9 cellular contexts compared by ENCODE assay signal in genomic region chr10:67306588-67307205, GRCh38.
DNase-seq lines count a peak whose midpoint lies in the region; ATAC-seq and TF ChIP-seq lines count a peak whose summit lies in the region.
"Had no signal": no experiment of that assay in that cellular context is flagged by ENCODE, and none has a peak within 500 bp of the region (broad histone marks: within the 10 kb centered on the region; RNA-seq: fewer than 3 reads in every experiment).

No MANE protein-coding gene starts in this region.

- intact Hi-C loops in activated CD8-positive, alpha-beta T cell treated with anti-CD3 and anti-CD28 coated beads for 36 hours (cut with micrococcal nuclease), result no loop called here
- intact Hi-C loops in thyroid gland (cut with DNase I), result no loop called here

- CTCF ChIA-PET in activated CD8-positive, alpha-beta T cell treated with anti-CD3 and anti-CD28 coated beads for 36 hours (lab: Charles Lee), result interaction anchor here (0.8 to 1.9 kb wide), 7 partner anchors 11 to 21 kb away, joined by 3 to 7 read pairs (median 3); no protein-coding TSS in a partner anchor
- CTCF ChIA-PET in activated CD8-positive, alpha-beta T cell treated with anti-CD3 and anti-CD28 coated beads, Interleukin-2, amount 10 ng/mL, durations not matched to agents 7 days and 5 days (lab: Charles Lee), result interaction anchor here (0.6 to 1.1 kb wide), 3 partner anchors 14 to 529 kb away, joined by 3 to 4 read pairs (median 3); no protein-coding TSS in a partner anchor

- no peaks in the 10 kb centered on the region for H3K4me1 Mint-ChIP-seq in activated CD8-positive, alpha-beta T cell treated with anti-CD3 and anti-CD28 coated beads for 36 hours (ENCODE audit: low read depth)
- H3K4me1 Mint-ChIP-seq in activated CD8-positive, alpha-beta T cell treated with anti-CD3 and anti-CD28 coated beads, Interleukin-2, amount 10 ng/mL, durations not matched to agents 7 days and 5 days (ENCODE audit: low read depth), result no peaks in the 10 kb centered on the region
- no peaks in the 10 kb centered on the region for H3K4me1 Mint-ChIP-seq in type B pancreatic cell (ENCODE audit: unreplicated experiment)
- H3K4me1 Mint-ChIP-seq in stimulated activated effector memory CD8-positive, alpha-beta T cell treated with anti-CD3 and anti-CD28 coated beads, Interleukin-12 subunit alpha, Interleukin-12 subunit beta, amount 100 ng/mL, for 72 hours, result no peaks in the 10 kb centered on the region
- H3K4me1 Mint-ChIP-seq: memory B cell had no signal

- no peak overlapping the region for H3K4me3 ChIP-seq in thyroid gland (replicated peaks in 1 of 3)

- peaks cover 3% of the 10 kb centered on the region for H3K9me3 Mint-ChIP-seq in activated CD8-positive, alpha-beta T cell treated with anti-CD3 and anti-CD28 coated beads for 36 hours
- H3K9me3 Mint-ChIP-seq in activated CD8-positive, alpha-beta T cell treated with anti-CD3 and anti-CD28 coated beads, Interleukin-2, amount 10 ng/mL, durations not matched to agents 7 days and 5 days (ENCODE audit: insufficient read depth), result no peaks in the 10 kb centered on the region
- H3K9me3 Mint-ChIP-seq in type B pancreatic cell, result peaks cover 9% of the 10 kb centered on the region
- peaks cover 9% of the 10 kb centered on the region for H3K9me3 Mint-ChIP-seq in stimulated activated effector memory CD8-positive, alpha-beta T cell treated with anti-CD3 and anti-CD28 coated beads, Interleukin-12 subunit alpha, Interleukin-12 subunit beta, amount 100 ng/mL, for 72 hours

- no peaks in the 10 kb centered on the region for H3K27me3 Mint-ChIP-seq in activated CD8-positive, alpha-beta T cell treated with anti-CD3 and anti-CD28 coated beads for 36 hours
- no peaks in the 10 kb centered on the region for H3K27me3 Mint-ChIP-seq in activated CD8-positive, alpha-beta T cell treated with anti-CD3 and anti-CD28 coated beads, Interleukin-2, amount 10 ng/mL, durations not matched to agents 7 days and 5 days (ENCODE audit: low read depth)
- no peaks in the 10 kb centered on the region for H3K27me3 Mint-ChIP-seq in type B pancreatic cell
- H3K27me3 Mint-ChIP-seq: memory B cell had no signal

- no peaks in the 10 kb centered on the region for H3K9me3 ChIP-seq in thyroid gland

- DNase-seq in activated CD8-positive, alpha-beta T cell treated with anti-CD3 and anti-CD28 coated beads for 36 hours, result no peak
- no peak for DNase-seq in activated CD8-positive, alpha-beta T cell treated with anti-CD3 and anti-CD28 coated beads, Interleukin-2, amount 10 ng/mL, durations not matched to agents 7 days and 5 days
- DNase-seq in NCI-H774 (lab: John Stamatoyannopoulos, UW) (peak; percentile 6), fibroblast of peridontal ligament (ENCODE audit: extremely low read depth) (peak; percentile 5), type B pancreatic cell (ENCODE audit: extremely low spot score, unreplicated experiment) (no peak), ecto neural progenitor cell (ENCODE audit: low spot score) (no peak), thyroid gland (no peak)
- no peak for DNase-seq in stimulated activated effector memory CD8-positive, alpha-beta T cell treated with anti-CD3 and anti-CD28 coated beads, Interleukin-12 subunit alpha, Interleukin-12 subunit beta, amount 100 ng/mL, for 72 hours (ENCODE audit: low spot score in 2 of 2)

- ATAC-seq in activated CD8-positive, alpha-beta T cell treated with anti-CD3 and anti-CD28 coated beads for 36 hours, result no peak
- ATAC-seq in activated CD8-positive, alpha-beta T cell treated with anti-CD3 and anti-CD28 coated beads, Interleukin-2, amount 10 ng/mL, durations not matched to agents 7 days and 5 days, result no peak
- ATAC-seq in stimulated activated effector memory CD8-positive, alpha-beta T cell treated with anti-CD3 and anti-CD28 coated beads, Interleukin-12 subunit alpha, Interleukin-12 subunit beta, amount 100 ng/mL, for 72 hours, result no peak

- no peak overlapping the region for H3K27ac Mint-ChIP-seq in activated CD8-positive, alpha-beta T cell treated with anti-CD3 and anti-CD28 coated beads for 36 hours
- H3K27ac Mint-ChIP-seq in activated CD8-positive, alpha-beta T cell treated with anti-CD3 and anti-CD28 coated beads, Interleukin-2, amount 10 ng/mL, durations not matched to agents 7 days and 5 days, result no peak overlapping the region
- H3K27ac Mint-ChIP-seq in type B pancreatic cell, result no peak overlapping the region
- H3K27ac Mint-ChIP-seq in stimulated activated effector memory CD8-positive, alpha-beta T cell treated with anti-CD3 and anti-CD28 coated beads, Interleukin-12 subunit alpha, Interleukin-12 subunit beta, amount 100 ng/mL, for 72 hours, result no peak overlapping the region
- H3K27ac Mint-ChIP-seq: memory B cell had no signal

- no peak overlapping the region for H3K4me3 Mint-ChIP-seq in activated CD8-positive, alpha-beta T cell treated with anti-CD3 and anti-CD28 coated beads for 36 hours
- H3K4me3 Mint-ChIP-seq in activated CD8-positive, alpha-beta T cell treated with anti-CD3 and anti-CD28 coated beads, Interleukin-2, amount 10 ng/mL, durations not matched to agents 7 days and 5 days, result no peak overlapping the region
- no peak overlapping the region for H3K4me3 Mint-ChIP-seq in type B pancreatic cell
- H3K4me3 Mint-ChIP-seq in stimulated activated effector memory CD8-positive, alpha-beta T cell treated with anti-CD3 and anti-CD28 coated beads, Interleukin-12 subunit alpha, Interleukin-12 subunit beta, amount 100 ng/mL, for 72 hours, result no peak overlapping the region
- H3K4me3 Mint-ChIP-seq: memory B cell had no signal

- POLR2A ChIA-PET in activated CD8-positive, alpha-beta T cell treated with anti-CD3 and anti-CD28 coated beads for 36 hours (lab: Charles Lee), result no interaction called here
- POLR2A ChIA-PET in activated CD8-positive, alpha-beta T cell treated with anti-CD3 and anti-CD28 coated beads, Interleukin-2, amount 10 ng/mL, durations not matched to agents 7 days and 5 days (lab: Charles Lee), result no interaction called here

- no peaks in the 10 kb centered on the region for H3K36me3 ChIP-seq in thyroid gland

- H3K36me3 Mint-ChIP-seq in activated CD8-positive, alpha-beta T cell treated with anti-CD3 and anti-CD28 coated beads for 36 hours (ENCODE audit: low read depth), result no peaks in the 10 kb centered on the region
- H3K36me3 Mint-ChIP-seq in activated CD8-positive, alpha-beta T cell treated with anti-CD3 and anti-CD28 coated beads, Interleukin-2, amount 10 ng/mL, durations not matched to agents 7 days and 5 days (ENCODE audit: low read depth), result no peaks in the 10 kb centered on the region
- peaks cover 4% of the 10 kb centered on the region for H3K36me3 Mint-ChIP-seq in type B pancreatic cell
- no peaks in the 10 kb centered on the region for H3K36me3 Mint-ChIP-seq in stimulated activated effector memory CD8-positive, alpha-beta T cell treated with anti-CD3 and anti-CD28 coated beads, Interleukin-12 subunit alpha, Interleukin-12 subunit beta, amount 100 ng/mL, for 72 hours
- H3K36me3 Mint-ChIP-seq: memory B cell had no signal

- H3K27me3 ChIP-seq in thyroid gland, result no peaks in the 10 kb centered on the region

- no peaks in the 10 kb centered on the region for H3K4me1 ChIP-seq in thyroid gland

- WGBS in thyroid gland, 2 donors, result 82 to 83% methylated on average over 2 of the region's 2 CpGs

- peak; percentile 70 for TF ChIP-seq CTCF in activated CD8-positive, alpha-beta T cell treated with anti-CD3 and anti-CD28 coated beads for 36 hours (IDR thresholded peaks at IDR 0.05)
- TF ChIP-seq CTCF in type B pancreatic cell (conservative IDR thresholded peaks at IDR 0.05) (peak; percentile 74), thyroid gland (IDR thresholded peaks at IDR 0.05) (peak in 1 of 6 experiments; percentile 23)

- H3K27ac ChIP-seq in thyroid gland, result no peak overlapping the region

- no peak for TF ChIP-seq POLR2A in thyroid gland (IDR thresholded peaks at IDR 0.05)

Comparison
In these comparisons a context has a peak if more than half of its experiments do, and no peak if none do; other contexts are left out.
1. DNase-seq: peak in NCI-H774 (single experiment) and fibroblast of peridontal ligament (single experiment); none in activated CD8-positive, alpha-beta T cell treated with anti-CD3 and anti-CD28 coated beads for 36 hours (single experiment), activated CD8-positive, alpha-beta T cell treated with anti-CD3 and anti-CD28 coated beads, Interleukin-2, amount 10 ng/mL, durations not matched to agents 7 days and 5 days (single experiment), type B pancreatic cell (single experiment), ecto neural progenitor cell (single experiment), stimulated activated effector memory CD8-positive, alpha-beta T cell treated with anti-CD3 and anti-CD28 coated beads, Interleukin-12 subunit alpha, Interleukin-12 subunit beta, amount 100 ng/mL, for 72 hours (0 of 2) and thyroid gland (0 of 2).